ENCODE assay signal across 8 cellular contexts in genomic region chr6:71419217-71419953, GRCh38.
DNase-seq lines count a peak whose midpoint lies in the region; ATAC-seq, FAIRE-seq and TF ChIP-seq lines count a peak whose summit lies in the region.

No MANE protein-coding gene starts in this region.

- H3K4me3 ChIP-seq in A549 (peak overlapping the region; percentile 91), duodenal mucosa (ENCODE audit: low read depth in 1 of 2, low read length in 2 of 2) (peak overlapping the region; percentile 67 to 84), mucosa of rectum (ENCODE audit: low read length in 2 of 2) (peak overlapping the region; percentile 56 to 75)

- peaks cover 0 to 4% of the 10 kb centered on the region in 2 donors for H3K36me3 ChIP-seq in duodenal mucosa (ENCODE audit: control insufficient read depth in 1 of 2, insufficient read depth in 2 of 2, low read length in 2 of 2)
- H3K36me3 ChIP-seq in mucosa of rectum (ENCODE audit: control insufficient read depth in 2 of 2, insufficient read depth in 2 of 2, low read length in 2 of 2): no peaks in the 10 kb centered on the region

- H3K27me3 ChIP-seq in duodenal mucosa (ENCODE audit: control insufficient read depth in 1 of 2, insufficient read depth in 2 of 2, low read length in 2 of 2) (peaks cover 8 to 9% of the 10 kb centered on the region in 2 donors), mucosa of rectum (ENCODE audit: control insufficient read depth in 2 of 2, insufficient read depth in 2 of 2, low read length in 2 of 2) (no peaks in the 10 kb centered on the region)

- ATAC-seq in A549: peak; percentile 2 to 9; a peak in 2 of 6 replicates

- POLR2A ChIA-PET in A549 (lab: Yijun Ruan, JAX): interaction anchor here (0.9 to 1.2 kb wide), 2 partner anchors 23 to 25 kb away, joined by 3 to 5 read pairs; no protein-coding TSS in a partner anchor

- 2% methylated on average over 27 of the region's 27 CpGs for WGBS in A549 (ENCODE audit: missing lambda C conversion rate)

- no peak for FAIRE-seq in A549 (lab: Jason Lieb, UNC)

- CTCF ChIA-PET in A549 (lab: Yijun Ruan, JAX): interaction anchor here (0.6 to 2.3 kb wide), 4 partner anchors 12 to 35 kb away, joined by 3 to 10 read pairs (median 4); no protein-coding TSS in a partner anchor

- no peak for TF ChIP-seq CTCF in A549 (IDR thresholded peaks at IDR 0.05)

- H3K27ac ChIP-seq in A549 (peak overlapping the region; percentile 85 to 96), duodenal mucosa (ENCODE audit: low read depth, low read length) (peak overlapping the region; percentile 82), mucosa of rectum (ENCODE audit: low read depth in 2 of 2, low read length in 2 of 2) (peak overlapping the region; percentile 73 to 76)

- H3K4me1 ChIP-seq in A549: peaks cover 33% of the 10 kb centered on the region
- peaks cover 0 to 15% of the 10 kb centered on the region in 2 donors for H3K4me1 ChIP-seq in duodenal mucosa (ENCODE audit: control insufficient read depth in 1 of 2, insufficient read depth in 2 of 2, low read length in 2 of 2)
- H3K4me1 ChIP-seq in mucosa of rectum (ENCODE audit: control insufficient read depth in 2 of 2, insufficient read depth in 2 of 2, low read length in 2 of 2): no peaks in the 10 kb centered on the region

- no peak for TF ChIP-seq POLR2A in A549 (IDR thresholded peaks at IDR 0.05; ENCODE audit: low read length)

- H3K9ac ChIP-seq in duodenal mucosa (ENCODE audit: low read depth in 1 of 2, low read length in 2 of 2) (peak overlapping the region; percentile 54 to 87), mucosa of rectum (ENCODE audit: low read depth in 1 of 2, low read length in 2 of 2) (peak overlapping the region; percentile 61 to 75)

- in situ Hi-C loops in KBM-7 (cut with MboI; ENCODE audit: low pct_unique_long_range_greater_than_20kb, low sequenced_read_pairs): no loop called here

- no peak for TF ChIP-seq EP300 in A549 (IDR thresholded peaks at IDR 0.05)

- DNase-seq in A549 (ENCODE audit: low read depth in 1 of 2, low spot score in 1 of 2): no peak
- peak; percentile 27 for DNase-seq in LHCN-M2 (ENCODE audit: low read depth)
- no peak for DNase-seq in NCI-H187 (lab: John Stamatoyannopoulos, UW)
- no peak for DNase-seq in KBM-7
- DNase-seq in NCI-H2081 treated with DMSO at 0.1 percent for 48 hours (lab: John Stamatoyannopoulos, UW): no peak
- no peak for DNase-seq in HuH-7 (ENCODE audit: low spot score)

- H3K9me3 ChIP-seq in A549: no peaks in the 10 kb centered on the region
- H3K9me3 ChIP-seq in duodenal mucosa (ENCODE audit: control insufficient read depth in 1 of 2, low read length in 2 of 2): no peaks in the 10 kb centered on the region
- no peaks in the 10 kb centered on the region for H3K9me3 ChIP-seq in mucosa of rectum (ENCODE audit: control insufficient read depth in 2 of 2, low read length in 2 of 2)

- TF ChIP-seq RAD21 in A549 (conservative IDR thresholded peaks at IDR 0.05 in 1 of 2, IDR thresholded peaks at IDR 0.05 in 1 of 2): no peak

- H3K4me2 ChIP-seq in A549: peak overlapping the region; percentile 96

TF ChIP-seq in A549, 52 proteins besides CTCF, POLR2A, EP300 and RAD21:
- TF ChIP-seq RARB (CRISPR knock-in tag; IDR thresholded peaks at IDR 0.05) (no peak), HOXB5 (CRISPR knock-in tag; IDR thresholded peaks at IDR 0.05) (no peak), EHMT2 (IDR thresholded peaks at IDR 0.05; ENCODE audit: low read depth) (no peak), E2F6 (IDR thresholded peaks at IDR 0.05; ENCODE audit: borderline replicate concordance, low read depth) (no peak), JUNB (IDR thresholded peaks at IDR 0.05) (no peak), HOXB13 (CRISPR knock-in tag; IDR thresholded peaks at IDR 0.05; ENCODE audit: low read depth) (no peak), CBX8 (IDR thresholded peaks at IDR 0.05) (no peak), ZFP36 (IDR thresholded peaks at IDR 0.05; ENCODE audit: borderline replicate concordance, partially characterized antibody) (no peak), CHD4 (IDR thresholded peaks at IDR 0.05; ENCODE audit: borderline replicate concordance) (no peak), KDM5A (IDR thresholded peaks at IDR 0.05) (no peak), KDM1A (IDR thresholded peaks at IDR 0.05; ENCODE audit: low read depth) (no peak)
